9 cellular contexts compared by ENCODE assay signal in the genomic region with DNA sequence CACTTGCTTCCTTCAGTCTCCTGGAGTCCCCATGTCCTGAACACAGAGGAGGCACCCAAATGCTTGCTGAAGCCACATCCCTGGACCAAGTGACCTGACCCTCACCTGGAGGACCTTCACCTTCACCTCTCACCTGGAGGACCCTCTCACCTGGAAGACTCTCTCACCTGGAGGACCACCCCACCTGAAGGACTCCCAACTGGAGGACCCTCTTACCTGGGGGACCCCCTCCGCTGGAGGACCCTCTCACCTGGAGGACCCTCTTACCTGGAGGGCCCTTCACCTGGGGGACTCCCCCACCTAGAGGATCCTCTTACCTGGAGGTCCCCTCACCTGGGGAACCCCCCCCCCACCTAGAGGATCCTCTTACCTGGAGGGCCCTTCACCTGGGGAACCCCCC. TPM values are rescaled to one million over a fixed set of nuclear protein-coding genes. Genes with fewer than 3 reads are reported as not detected.
DNase-seq lines count a peak whose midpoint lies in the region; ATAC-seq and TF ChIP-seq lines count a peak whose summit lies in the region.
"Had no signal": no experiment of that assay in that cellular context is flagged by ENCODE, and none has a peak within 500 bp of the region (broad histone marks: within the 10 kb centered on the region; RNA-seq: fewer than 3 reads in every experiment).

No MANE protein-coding gene starts in this region.

- POLR2A ChIA-PET in activated CD8-positive, alpha-beta T cell treated with anti-CD3 and anti-CD28 coated beads for 36 hours (lab: Charles Lee) = interaction anchor here (1.2 to 2.0 kb wide), 5 partner anchors 12 to 53 kb away, joined by 3 to 21 read pairs (median 5); no protein-coding TSS in a partner anchor
- POLR2A ChIA-PET in PC-3 (lab: Charles Lee; ENCODE audit: unreplicated experiment) = no interaction called here

- no TSS peak for BruUV-seq in PC-3 (replicated peaks; lab: Mats Ljungman, UMichigan)

- H3K4me3 Mint-ChIP-seq in activated naive CD4-positive, alpha-beta T cell treated with anti-CD3 and anti-CD28 coated beads, Interleukin-2, amount 10 ng/mL, durations not matched to agents 7 days and 5 days = peak overlapping the region; percentile 54
- H3K4me3 Mint-ChIP-seq in activated CD8-positive, alpha-beta T cell treated with anti-CD3 and anti-CD28 coated beads for 36 hours = peak overlapping the region; percentile 87

- no peak overlapping the region for H3K9ac ChIP-seq in PC-3 (ENCODE audit: low read length)

- peaks cover 21% of the 10 kb centered on the region for H3K4me1 Mint-ChIP-seq in activated naive CD4-positive, alpha-beta T cell treated with anti-CD3 and anti-CD28 coated beads, Interleukin-2, amount 10 ng/mL, durations not matched to agents 7 days and 5 days
- peaks cover 13% of the 10 kb centered on the region for H3K4me1 Mint-ChIP-seq in activated CD8-positive, alpha-beta T cell treated with anti-CD3 and anti-CD28 coated beads for 36 hours (ENCODE audit: low read depth)

- H4K20me1 ChIP-seq in PC-3 (ENCODE audit: low read length) = no peaks in the 10 kb centered on the region

- H3K4me2 ChIP-seq in PC-3 (ENCODE audit: low read length) = no peak overlapping the region

- peak overlapping the region; percentile 29 for H3K27ac Mint-ChIP-seq in activated naive CD4-positive, alpha-beta T cell treated with anti-CD3 and anti-CD28 coated beads, Interleukin-2, amount 10 ng/mL, durations not matched to agents 7 days and 5 days
- H3K27ac Mint-ChIP-seq in activated naive CD4-positive, alpha-beta T cell treated with anti-CD3 and anti-CD28 coated beads, Interleukin-2, amount 50 U/mL, for 72 hours = peak overlapping the region in 1 of 2 donors; percentile 90
- H3K27ac Mint-ChIP-seq in activated CD8-positive, alpha-beta T cell treated with anti-CD3 and anti-CD28 coated beads for 36 hours = no peak overlapping the region

- no peaks in the 10 kb centered on the region for H3F3A ChIP-seq in PC-3 (ENCODE audit: low read length, unreplicated experiment)

- H3K4me3 ChIP-seq in right lobe of liver = peak overlapping the region in 1 of 3 donors; percentile 97
- H3K4me3 ChIP-seq in thoracic aorta = peak overlapping the region; percentile 99
- no peak overlapping the region for H3K4me3 ChIP-seq in PC-3 (ENCODE audit: low read length)

- peaks cover 0 to 11% (median 0%) of the 10 kb centered on the region in 4 donors for H3K36me3 ChIP-seq in right lobe of liver
- no peaks in the 10 kb centered on the region for H3K36me3 ChIP-seq in thoracic aorta
- peaks cover 4% of the 10 kb centered on the region; the same call in 1 of the 2 replicates for H3K36me3 ChIP-seq in PC-3 (ENCODE audit: low read depth, low read length)

- WGBS in right lobe of liver (ENCODE audit: insufficient coverage, low coverage, low lambda C conversion rate, missing lambda C conversion rate) = no CpG with 5 or more reads among the region's 1 CpG

- TF ChIP-seq POLR2A in right lobe of liver (IDR thresholded peaks at IDR 0.05) = no peak

- CTCF ChIA-PET in activated naive CD4-positive, alpha-beta T cell treated with anti-CD3 and anti-CD28 coated beads, Interleukin-2, amount 10 ng/mL, durations not matched to agents 7 days and 5 days (lab: Charles Lee) = no interaction called here
- CTCF ChIA-PET in activated CD8-positive, alpha-beta T cell treated with anti-CD3 and anti-CD28 coated beads for 36 hours (lab: Charles Lee) = interaction anchor here (1.0 to 2.4 kb wide), 3 partner anchors 9 to 20 kb away, joined by 3 to 23 read pairs (median 3); a partner anchor contains a TSS
- CTCF ChIA-PET in PC-3 (lab: Charles Lee) = no interaction called here

- no peaks in the 10 kb centered on the region for H3K9me2 ChIP-seq in PC-3 (replicated peaks; ENCODE audit: low read length)
- H3K9me2 ChIP-seq: SK-N-SH had no signal

- no peaks in the 10 kb centered on the region for H3K27me3 Mint-ChIP-seq in activated naive CD4-positive, alpha-beta T cell treated with anti-CD3 and anti-CD28 coated beads, Interleukin-2, amount 10 ng/mL, durations not matched to agents 7 days and 5 days
- no peaks in the 10 kb centered on the region for H3K27me3 Mint-ChIP-seq in activated CD8-positive, alpha-beta T cell treated with anti-CD3 and anti-CD28 coated beads for 36 hours

- no peak overlapping the region for H3K27ac ChIP-seq in right lobe of liver
- H3K27ac ChIP-seq in thoracic aorta = no peak overlapping the region
- H3K27ac ChIP-seq in PC-3 (ENCODE audit: low read length) = no peak overlapping the region

- DNase-seq in activated naive CD4-positive, alpha-beta T cell treated with anti-CD3 and anti-CD28 coated beads, Interleukin-2, amount 10 ng/mL, durations not matched to agents 7 days and 5 days = no peak
- no peak for DNase-seq in activated naive CD4-positive, alpha-beta T cell treated with anti-CD3 and anti-CD28 coated beads, Interleukin-2, amount 50 U/mL, for 72 hours (ENCODE audit: low spot score in 2 of 2)
- DNase-seq in activated CD8-positive, alpha-beta T cell treated with anti-CD3 and anti-CD28 coated beads for 36 hours = no peak
- DNase-seq in right lobe of liver (peak in 2 of 3 donors; percentile 52 to 58), thoracic aorta (ENCODE audit: low spot score) (no peak), germinal center (ENCODE audit: low spot score) (no peak), PC-3 (no peak), NK-92 (lab: John Stamatoyannopoulos, UW; ENCODE audit: unreplicated experiment) (no peak)

- H3K27me3 ChIP-seq in right lobe of liver (no peaks in the 10 kb centered on the region), thoracic aorta (replicated peaks; ENCODE audit: insufficient read depth) (no peaks in the 10 kb centered on the region), PC-3 (ENCODE audit: low read length) (no peaks in the 10 kb centered on the region)

- ATAC-seq in activated naive CD4-positive, alpha-beta T cell treated with anti-CD3 and anti-CD28 coated beads, Interleukin-2, amount 50 U/mL, for 72 hours = no peak
- ATAC-seq in activated CD8-positive, alpha-beta T cell treated with anti-CD3 and anti-CD28 coated beads for 36 hours = no peak
- no peak for ATAC-seq in right lobe of liver
- ATAC-seq in thoracic aorta (ENCODE audit: insufficient number of reproducible peaks, low FRiP score, low read depth) = no peak
- no peak for ATAC-seq in PC-3

- peaks cover 27% of the 10 kb centered on the region for H3K79me2 ChIP-seq in PC-3 (ENCODE audit: low read length)

- H3K9me3 ChIP-seq in right lobe of liver (no peaks in the 10 kb centered on the region), thoracic aorta (no peaks in the 10 kb centered on the region), PC-3 (ENCODE audit: low read length) (no peaks in the 10 kb centered on the region)
- H3K9me3 ChIP-seq: SK-N-SH had no signal

- no peak for TF ChIP-seq CTCF in activated CD8-positive, alpha-beta T cell treated with anti-CD3 and anti-CD28 coated beads for 36 hours (IDR thresholded peaks at IDR 0.05)
- no peak for TF ChIP-seq CTCF in right lobe of liver (IDR thresholded peaks at IDR 0.05)
- no peak for TF ChIP-seq CTCF in thoracic aorta (IDR thresholded peaks at IDR 0.05)
- TF ChIP-seq CTCF in PC-3 (conservative IDR thresholded peaks at IDR 0.05; ENCODE audit: low read depth, low read length) = no peak

- intact Hi-C loops in activated CD8-positive, alpha-beta T cell treated with anti-CD3 and anti-CD28 coated beads for 36 hours (cut with micrococcal nuclease) = no loop called here
- intact Hi-C loops in right lobe of liver (cut with DNase I) (no loop called here), PC-3 (cut with micrococcal nuclease) (no loop called here)

- H3K9me3 Mint-ChIP-seq in activated naive CD4-positive, alpha-beta T cell treated with anti-CD3 and anti-CD28 coated beads, Interleukin-2, amount 10 ng/mL, durations not matched to agents 7 days and 5 days = peaks cover 3% of the 10 kb centered on the region
- no peaks in the 10 kb centered on the region for H3K9me3 Mint-ChIP-seq in activated naive CD4-positive, alpha-beta T cell treated with anti-CD3 and anti-CD28 coated beads, Interleukin-2, amount 50 U/mL, for 72 hours
- H3K9me3 Mint-ChIP-seq in activated CD8-positive, alpha-beta T cell treated with anti-CD3 and anti-CD28 coated beads for 36 hours = no peaks in the 10 kb centered on the region

- H3K4me1 ChIP-seq in right lobe of liver (peaks cover 0 to 16% (median 9%) of the 10 kb centered on the region in 4 donors), thoracic aorta (ENCODE audit: control insufficient read depth in 1 of 2, low read depth in 2 of 2) (peaks cover 5 to 8% of the 10 kb centered on the region in 2 donors), PC-3 (ENCODE audit: insufficient read depth, low read length) (peaks cover 6% of the 10 kb centered on the region; the same call in 1 of the 2 replicates)

- H2AFZ ChIP-seq in PC-3 (ENCODE audit: low read length) = no peak overlapping the region

- peaks cover 21% of the 10 kb centered on the region for H3K36me3 Mint-ChIP-seq in activated naive CD4-positive, alpha-beta T cell treated with anti-CD3 and anti-CD28 coated beads, Interleukin-2, amount 10 ng/mL, durations not matched to agents 7 days and 5 days
- peaks cover 19 to 23% of the 10 kb centered on the region in 2 donors for H3K36me3 Mint-ChIP-seq in activated naive CD4-positive, alpha-beta T cell treated with anti-CD3 and anti-CD28 coated beads, Interleukin-2, amount 50 U/mL, for 72 hours
- peaks cover 21% of the 10 kb centered on the region for H3K36me3 Mint-ChIP-seq in activated CD8-positive, alpha-beta T cell treated with anti-CD3 and anti-CD28 coated beads for 36 hours (ENCODE audit: low read depth)

RNA-seq across cellular contexts. Expression of a gene that starts 0.6 kb away (rescaled TPM):
- 100 to 1,000 TPM in 1 of 2 donors, 10 to 100 TPM in 1; 97.3 to 151 TPM for total RNA-seq in activated naive CD4-positive, alpha-beta T cell treated with anti-CD3 and anti-CD28 coated beads, Interleukin-2, amount 50 U/mL, for 72 hours
- total RNA-seq in activated CD8-positive, alpha-beta T cell treated with anti-CD3 and anti-CD28 coated beads for 36 hours = 10 to 100 TPM; 85.8 to 98.6 TPM
- total RNA-seq in right lobe of liver = 10 to 100 TPM; 35.0 to 72.2 (median 53.7) TPM
- 10 to 100 TPM; 20.3 to 35.2 TPM for total RNA-seq in thoracic aorta
- total RNA-seq in PC-3 (2014; rRNA removed) = 50.0 and 51.1 TPM in 2 replicates

RNA-seq across cellular contexts. Expression of a gene that starts 15.6 kb away (rescaled TPM):
- total RNA-seq in activated naive CD4-positive, alpha-beta T cell treated with anti-CD3 and anti-CD28 coated beads, Interleukin-2, amount 50 U/mL, for 72 hours = 1 to 10 TPM; 1.3 to 7.0 TPM
- 1 to 10 TPM; 2.6 to 3.3 TPM for total RNA-seq in activated CD8-positive, alpha-beta T cell treated with anti-CD3 and anti-CD28 coated beads for 36 hours
- 10 to 100 TPM in 3 of 6 experiments, 1 to 10 TPM in 3; 5.6 to 17.9 (median 11.2) TPM for total RNA-seq in right lobe of liver
- 10 to 100 TPM; 19.0 to 24.1 TPM for total RNA-seq in thoracic aorta
- total RNA-seq in PC-3 (2014; rRNA removed) = 12.2 and 21.5 TPM in 2 replicates

RNA-seq across cellular contexts. Expression of a gene that starts 28.3 kb away (rescaled TPM):
- 10 to 100 TPM in 1 of 2 donors, 1 to 10 TPM in 1; 8.0 to 18.2 TPM for total RNA-seq in activated naive CD4-positive, alpha-beta T cell treated with anti-CD3 and anti-CD28 coated beads, Interleukin-2, amount 50 U/mL, for 72 hours
- 1 to 10 TPM; 6.3 to 7.1 TPM for total RNA-seq in activated CD8-positive, alpha-beta T cell treated with anti-CD3 and anti-CD28 coated beads for 36 hours
- total RNA-seq in right lobe of liver (1 to 10 TPM; 1.8 to 5.0 (median 3.3) TPM), thoracic aorta (1 to 10 TPM; 3.2 to 3.9 TPM), PC-3 (2014; rRNA removed) (7.9 and 10.1 TPM in 2 replicates)

RNA-seq across cellular contexts. Expression of a gene that starts 28.4 kb away (rescaled TPM):
- total RNA-seq in activated naive CD4-positive, alpha-beta T cell treated with anti-CD3 and anti-CD28 coated beads, Interleukin-2, amount 50 U/mL, for 72 hours = 10 to 100 TPM; 61.0 to 73.4 TPM
- 10 to 100 TPM; 51.1 to 56.9 TPM for total RNA-seq in activated CD8-positive, alpha-beta T cell treated with anti-CD3 and anti-CD28 coated beads for 36 hours
- total RNA-seq in right lobe of liver (10 to 100 TPM; 27.2 to 42.3 (median 33.1) TPM), thoracic aorta (10 to 100 TPM; 63.0 to 77.2 TPM), PC-3 (2014; rRNA removed) (108 and 133 TPM in 2 replicates)

RNA-seq across cellular contexts. Expression of a gene that starts 34.8 kb away (rescaled TPM):
- 1 to 10 TPM; 2.2 to 2.4 TPM for total RNA-seq in activated naive CD4-positive, alpha-beta T cell treated with anti-CD3 and anti-CD28 coated beads, Interleukin-2, amount 50 U/mL, for 72 hours
- 1 to 10 TPM; 1.5 to 1.6 TPM for total RNA-seq in activated CD8-positive, alpha-beta T cell treated with anti-CD3 and anti-CD28 coated beads for 36 hours
- 10 to 100 TPM in 3 of 6 experiments, 1 to 10 TPM in 3; 5.6 to 12.4 (median 9.4) TPM for total RNA-seq in right lobe of liver
- 10 to 100 TPM in 1 of 2 donors, 1 to 10 TPM in 1; 9.5 to 18.3 TPM for total RNA-seq in thoracic aorta
- total RNA-seq in PC-3 (2014; rRNA removed) = 4.4 and 6.7 TPM in 2 replicates

Comparison
In these comparisons a context has a peak if more than half of its experiments do, and no peak if none do; other contexts are left out.
1. DNase-seq: peak in right lobe of liver (2 of 3); none in activated naive CD4-positive, alpha-beta T cell treated with anti-CD3 and anti-CD28 coated beads, Interleukin-2, amount 10 ng/mL, durations not matched to agents 7 days and 5 days (single experiment), activated naive CD4-positive, alpha-beta T cell treated with anti-CD3 and anti-CD28 coated beads, Interleukin-2, amount 50 U/mL, for 72 hours (0 of 2), activated CD8-positive, alpha-beta T cell treated with anti-CD3 and anti-CD28 coated beads for 36 hours (single experiment), thoracic aorta (single experiment), germinal center (single experiment), PC-3 (single experiment) and NK-92 (single experiment).